24 cellular contexts compared by ENCODE assay signal in genomic region chr1:23463286-23463685, GRCh38. TPM values are rescaled to one million over a fixed set of nuclear protein-coding genes. Genes with fewer than 3 reads are reported as not detected.
"Had no signal": no experiment of that assay in that cellular context is flagged by ENCODE, and none has a peak within 500 bp of the region (broad histone marks: within the 10 kb centered on the region; RNA-seq: fewer than 3 reads in every experiment).

No MANE protein-coding gene starts in this region.

- H3K9ac ChIP-seq: neural progenitor cell, parathyroid adenoma had no signal

- H3K4me2 ChIP-seq: neural progenitor cell had no signal

- H3K36me3 ChIP-seq: neural progenitor cell, ovary, right atrium auricular region, right lobe of liver, sigmoid colon, stomach, thoracic aorta, thyroid gland, tibial nerve, upper lobe of left lung, vagina had no signal

- H3K4me1 ChIP-seq: neural progenitor cell, parathyroid adenoma, right atrium auricular region, sigmoid colon, stomach, upper lobe of left lung had no signal

- H3K27me3 ChIP-seq: neural progenitor cell, ovary, right atrium auricular region, right lobe of liver, sigmoid colon, stomach, thyroid gland, tibial nerve, upper lobe of left lung, vagina had no signal

- H3K4me3 ChIP-seq: neural progenitor cell, ovary, right atrium auricular region, right lobe of liver, sigmoid colon, stomach, thoracic aorta, thyroid gland, tibial nerve, upper lobe of left lung, vagina had no signal

- H2AFZ ChIP-seq: neural progenitor cell, parathyroid adenoma had no signal

- H3K27ac ChIP-seq: neural progenitor cell, ovary, parathyroid adenoma, right atrium auricular region, right lobe of liver, sigmoid colon, stomach, thoracic aorta, thyroid gland, tibial nerve, upper lobe of left lung, vagina had no signal

- ATAC-seq: natural killer cell; right lobe of liver; stimulated activated effector memory CD8-positive, alpha-beta T cell treated with anti-CD3 and anti-CD28 coated beads, Interleukin-12 subunit alpha, Interleukin-12 subunit beta, amount 100 ng/mL, for 72 hours; stimulated activated naive B cell treated with anti-CD40 and anti-IgM and Interleukin-4, amounts not matched to agents 10 μg/mL and 1 μg/mL and 100 μg/mL, for 72 hours had no signal

- H3K79me2 ChIP-seq: parathyroid adenoma had no signal

- H3K9me3 ChIP-seq: ovary, right atrium auricular region, right lobe of liver, sigmoid colon, stomach, thoracic aorta, thyroid gland, tibial nerve, upper lobe of left lung, vagina had no signal

- DNase-seq: natural killer cell; occipital lobe; ovary; retina; right lobe of liver; sigmoid colon; small intestine; stimulated activated CD4-positive, alpha-beta T cell treated with anti-CD3 and anti-CD28 coated beads, Interleukin-15, amount 100 ng/mL, for 24 hours; stimulated activated CD4-positive, alpha-beta T cell treated with anti-CD3 and anti-CD28 coated beads, Interleukin-2, amount 100 ng/mL, for 24 hours; stimulated activated CD4-positive, alpha-beta T cell treated with anti-CD3 and anti-CD28 coated beads, Interleukin-2, amount 100 ng/mL, for 48 hours; stimulated activated CD4-positive, alpha-beta T cell treated with anti-CD3 and anti-CD28 coated beads, Interleukin-4, amount 100 ng/mL, for 24 hours; stimulated activated naive B cell treated with anti-CD40 and anti-IgM and Interleukin-4, amounts not matched to agents 10 μg/mL and 1 μg/mL and 100 μg/mL, for 72 hours; stimulated activated naive CD4-positive, alpha-beta T cell treated with Interleukin-2 at 50 U/mL for 16 hours; stomach; thyroid gland; upper lobe of left lung had no signal

RNA-seq across cellular contexts. Expression of gene TCEA3, which starts 38.7 kb away (rescaled TPM):
- polyA plus RNA-seq: neural cell had no signal
